In genomic region chr15:68816795-68817303, GRCh38 we compare ENCODE assay signal across 8 cellular contexts. TPM values are rescaled to one million over a fixed set of nuclear protein-coding genes. Genes with fewer than 3 reads are reported as not detected.
DNase-seq lines count a peak whose midpoint lies in the region; ATAC-seq and TF ChIP-seq lines count a peak whose summit lies in the region.

No MANE protein-coding gene starts in this region.

- peak; percentile 34 for DNase-seq in NCI-H510A treated with DMSO at 0.1 percent for 48 hours (lab: John Stamatoyannopoulos, UW)
- no peak for DNase-seq in NCI-H510A (lab: John Stamatoyannopoulos, UW)
- no peak for DNase-seq in SK-N-MC (ENCODE audit: low read depth, low spot score)
- no peak for DNase-seq in esophagus squamous epithelium (lab: John Stamatoyannopoulos, UW)
- DNase-seq in neural progenitor cell (ENCODE audit: low spot score): no peak
- DNase-seq in SW480 (ENCODE audit: low spot score): no peak
- DNase-seq in NCI-H345 (lab: John Stamatoyannopoulos, UW): no peak

- H3K4me1 ChIP-seq in esophagus squamous epithelium (peaks cover 23 to 57% (median 37%) of the 10 kb centered on the region in 3 donors), neural progenitor cell (peaks cover 49% of the 10 kb centered on the region)

- H3K27me3 ChIP-seq in esophagus squamous epithelium (no peaks in the 10 kb centered on the region), neural progenitor cell (peaks cover 2% of the 10 kb centered on the region)

- intact Hi-C loops in esophagus squamous epithelium (cut with DNase I): no loop called here

- H3K9ac ChIP-seq in SK-N-MC (ENCODE audit: insufficient read length) (peak overlapping the region; percentile 98), neural progenitor cell (peak overlapping the region; percentile 80)

- H3K4me1 Mint-ChIP-seq in neural progenitor cell: peaks cover 45% of the 10 kb centered on the region

- TF ChIP-seq POLR2A in esophagus squamous epithelium (IDR thresholded peaks at IDR 0.05): no peak

- H2AFZ ChIP-seq in neural progenitor cell (replicated peaks): no peak overlapping the region

- H3K9me3 Mint-ChIP-seq in neural progenitor cell: no peaks in the 10 kb centered on the region

- H3K27ac ChIP-seq in SK-N-MC (peak overlapping the region; percentile 98), esophagus squamous epithelium (peak overlapping the region; percentile 93 to 98 (median 97)), neural progenitor cell (no peak overlapping the region)

- H3K79me2 ChIP-seq in neural progenitor cell (ENCODE audit: low read depth): peaks cover 96% of the 10 kb centered on the region

- peaks cover 13% of the 10 kb centered on the region for H3K36me3 Mint-ChIP-seq in neural progenitor cell

- peak overlapping the region; percentile 99 for H3K4me3 ChIP-seq in SK-N-MC
- peak overlapping the region; percentile 83 to 98 (median 91) for H3K4me3 ChIP-seq in esophagus squamous epithelium
- H3K4me3 ChIP-seq in neural progenitor cell: peak overlapping the region; percentile 84

- peaks cover 24% of the 10 kb centered on the region for H3K36me3 ChIP-seq in SK-N-MC (ENCODE audit: insufficient read depth, low read length)
- H3K36me3 ChIP-seq in esophagus squamous epithelium: no peaks in the 10 kb centered on the region
- no peaks in the 10 kb centered on the region for H3K36me3 ChIP-seq in neural progenitor cell

- H3K27me3 Mint-ChIP-seq in neural progenitor cell (ENCODE audit: insufficient read depth, low read depth): peaks cover 4% of the 10 kb centered on the region

- H3F3A ChIP-seq in neural progenitor cell (ENCODE audit: low read depth): peaks cover 12% of the 10 kb centered on the region

- WGBS in esophagus squamous epithelium, 2 donors: 1 to 11% methylated on average over 10 to 12 of the region's 13 CpGs

- H4K20me1 ChIP-seq in neural progenitor cell (ENCODE audit: low read depth): peaks cover 62% of the 10 kb centered on the region

- H3K9me3 ChIP-seq in SK-N-MC (ENCODE audit: low read depth, low read length) (no peaks in the 10 kb centered on the region), esophagus squamous epithelium (no peaks in the 10 kb centered on the region), neural progenitor cell (ENCODE audit: low read depth) (no peaks in the 10 kb centered on the region)

- H3K4me2 ChIP-seq in neural progenitor cell: peak overlapping the region; percentile 78

- H3K27ac Mint-ChIP-seq in neural progenitor cell: peak overlapping the region; percentile 100

- TF ChIP-seq CTCF in esophagus squamous epithelium (IDR thresholded peaks at IDR 0.05) (no peak), neural progenitor cell (IDR thresholded peaks at IDR 0.05) (no peak)

- no peak for ATAC-seq in HG02798 (IDR thresholded peaks at IDR 0.05; ENCODE audit: poor library complexity, unreplicated experiment)

- H3K4me3 Mint-ChIP-seq in neural progenitor cell: peak overlapping the region; percentile 100

RNA-seq across cellular contexts. Expression of gene ANP32A, which starts 3.8 kb away (rescaled TPM):
- total RNA-seq in esophagus squamous epithelium: 10 to 100 TPM; 40.1 to 71.5 (median 43.8) TPM
- 250 and 333 TPM in 2 replicates for total RNA-seq in neural progenitor cell (ENCODE audit: low replicate concordance)
